Comparison of ENCODE assay signal across 9 cellular contexts in the genomic region with DNA sequence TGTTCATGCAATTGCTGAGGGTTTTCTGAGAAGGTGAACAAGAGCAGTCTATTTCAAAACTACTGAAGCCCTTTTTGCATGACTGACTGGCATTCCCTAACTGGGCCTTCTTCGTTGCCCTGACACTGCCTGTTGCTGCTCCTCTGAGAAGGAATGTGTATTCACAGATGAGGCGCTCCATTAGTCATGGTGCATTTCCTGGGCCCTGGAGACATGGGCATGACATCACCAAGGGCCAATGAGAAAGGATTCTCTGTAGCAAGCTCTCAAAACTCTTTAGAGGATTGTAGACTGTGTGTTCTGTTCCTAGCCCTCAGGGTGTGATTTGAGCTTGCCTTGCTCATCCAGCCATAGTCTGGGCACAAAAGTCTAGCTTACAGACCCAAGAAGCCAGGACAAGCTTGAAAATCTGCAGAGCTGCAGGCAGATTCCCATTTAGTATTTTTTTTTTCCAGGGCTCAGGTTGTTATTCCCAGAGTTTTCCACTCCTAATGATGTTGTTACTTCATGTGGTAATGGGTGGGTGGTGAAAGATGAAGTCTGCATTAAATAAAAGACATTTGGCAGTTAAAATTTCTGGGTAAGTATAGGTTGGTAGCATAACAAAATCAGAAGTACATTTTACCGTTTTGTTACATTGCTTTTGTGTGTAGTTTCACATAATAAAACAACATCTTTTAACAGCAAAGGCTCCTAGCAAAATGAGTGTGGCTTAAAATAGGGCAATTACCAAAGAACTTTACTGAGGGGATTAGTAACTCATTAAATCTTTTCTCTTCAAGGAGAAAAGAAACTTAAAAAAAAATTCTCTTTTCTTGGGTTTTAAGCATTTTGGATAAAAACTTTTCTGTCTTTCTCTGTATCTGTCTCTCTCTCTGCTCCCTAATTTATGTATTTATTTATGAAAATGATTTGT.
DNase-seq lines count a peak whose midpoint lies in the region; ATAC-seq and TF ChIP-seq lines count a peak whose summit lies in the region.
"Had no signal": no experiment of that assay in that cellular context is flagged by ENCODE, and none has a peak within 500 bp of the region (broad histone marks: within the 10 kb centered on the region; RNA-seq: fewer than 3 reads in every experiment).

No MANE protein-coding gene starts in this region.

- H3K4me1 ChIP-seq in lower lobe of right lung (peaks cover 25% of the 10 kb centered on the region), uterus (peaks cover 22 to 26% of the 10 kb centered on the region in 2 donors)

- H3K36me3 ChIP-seq in lower lobe of right lung (no peaks in the 10 kb centered on the region), uterus (no peaks in the 10 kb centered on the region)

- TF ChIP-seq CTCF in lower lobe of right lung (IDR thresholded peaks at IDR 0.05), result no peak
- TF ChIP-seq CTCF in uterus (IDR thresholded peaks at IDR 0.05), result no peak

- H3K27me3 ChIP-seq in lower lobe of right lung (ENCODE audit: low read depth), result no peaks in the 10 kb centered on the region
- H3K27me3 ChIP-seq in uterus, result no peaks in the 10 kb centered on the region

- no peaks in the 10 kb centered on the region for H3K27me3 Mint-ChIP-seq in T-helper 17 cell

- ATAC-seq in lower lobe of right lung (peak; percentile 72 to 73), T-helper 17 cell (no peak), HG02678 (IDR thresholded peaks at IDR 0.05; ENCODE audit: unreplicated experiment) (no peak)

- peaks cover 12% of the 10 kb centered on the region for H3K4me1 Mint-ChIP-seq in T-helper 17 cell

- H3K27ac ChIP-seq in lower lobe of right lung (no peak overlapping the region), uterus (peak overlapping the region; percentile 92 to 96)
- H3K27ac ChIP-seq: C4-2B had no signal

- intact Hi-C loops in lower lobe of right lung (cut with DNase I), result no loop called here
- intact Hi-C loops in uterus (cut with DNase I; ENCODE audit: low total_unique reads), result no loop called here

- no peaks in the 10 kb centered on the region for H3K9me3 ChIP-seq in lower lobe of right lung
- no peaks in the 10 kb centered on the region for H3K9me3 ChIP-seq in uterus
- no peaks in the 10 kb centered on the region for H3K9me3 ChIP-seq in T-helper 17 cell (ENCODE audit: control insufficient read depth, low read length, poor library complexity, severe bottlenecking)

- TF ChIP-seq POLR2A in uterus (IDR thresholded peaks at IDR 0.05), result no peak

- H3K4me3 ChIP-seq in lower lobe of right lung (no peak overlapping the region), uterus (no peak overlapping the region)

- no peak overlapping the region for H3K27ac Mint-ChIP-seq in T-helper 17 cell

- no peak overlapping the region for H3K4me3 Mint-ChIP-seq in T-helper 17 cell

- peak; percentile 13 to 35 for DNase-seq in NCI-H526 (lab: John Stamatoyannopoulos, UW)
- no peak for DNase-seq in NCI-H526 treated with DMSO at 0.1 percent for 48 hours (lab: John Stamatoyannopoulos, UW)
- DNase-seq in NCI-H2227 (lab: John Stamatoyannopoulos, UW; ENCODE audit: unreplicated experiment), result peak; percentile 44
- peak; percentile 97 for DNase-seq in dedifferentiated amniotic fluid mesenchymal stem cell (ENCODE audit: extremely low spot score)
- DNase-seq in lower lobe of right lung, result no peak
- peak; percentile 35 to 73 for DNase-seq in uterus
- DNase-seq in T-helper 17 cell, result no peak

- peaks cover 2% of the 10 kb centered on the region for H3K36me3 Mint-ChIP-seq in T-helper 17 cell (ENCODE audit: low read depth)

Comparison
In these comparisons a context has a peak if more than half of its experiments do, and no peak if none do; other contexts are left out.
1. DNase-seq: peak in NCI-H526 (2 of 2), NCI-H2227 (single experiment), dedifferentiated amniotic fluid mesenchymal stem cell (single experiment) and uterus (2 of 2); none in NCI-H526 treated with DMSO at 0.1 percent for 48 hours (single experiment), lower lobe of right lung (single experiment) and T-helper 17 cell (0 of 3).
2. ATAC-seq: peak in lower lobe of right lung (2 of 2); none in T-helper 17 cell (single experiment) and HG02678 (single experiment).